ENCODE assay signal across 1 cellular context in genomic region chr5:177022386-177023246, GRCh38.
TF ChIP-seq lines count a peak whose summit lies in the region.

ZNF346 (plus strand) TSS chr5:177022696; CDS start chr5:177022739, 43 bp downstream.

TF ChIP-seq in WTC11, 78 proteins besides CTCF, POLR2A, EP300 and RAD21 (continued from another document):
- TF ChIP-seq PRDM15 (CRISPR knock-in tag; IDR thresholded peaks at IDR 0.05), result peak; percentile 24; the same call in 1 of the 2 replicates
- TF ChIP-seq GRHL2 (CRISPR knock-in tag; IDR thresholded peaks at IDR 0.05; ENCODE audit: insufficient replicate concordance, severe bottlenecking), result no peak
- 0 out of 2 replicates have a peak, but pooled peaks have one; percentile 60 for TF ChIP-seq KAT7 (CRISPR knock-in tag; IDR thresholded peaks at IDR 0.05; ENCODE audit: borderline replicate concordance)
- TF ChIP-seq TEAD1 (CRISPR knock-in tag; IDR thresholded peaks at IDR 0.05), result peak; percentile 70; the same call in 1 of the 2 replicates
